In the genomic region with DNA sequence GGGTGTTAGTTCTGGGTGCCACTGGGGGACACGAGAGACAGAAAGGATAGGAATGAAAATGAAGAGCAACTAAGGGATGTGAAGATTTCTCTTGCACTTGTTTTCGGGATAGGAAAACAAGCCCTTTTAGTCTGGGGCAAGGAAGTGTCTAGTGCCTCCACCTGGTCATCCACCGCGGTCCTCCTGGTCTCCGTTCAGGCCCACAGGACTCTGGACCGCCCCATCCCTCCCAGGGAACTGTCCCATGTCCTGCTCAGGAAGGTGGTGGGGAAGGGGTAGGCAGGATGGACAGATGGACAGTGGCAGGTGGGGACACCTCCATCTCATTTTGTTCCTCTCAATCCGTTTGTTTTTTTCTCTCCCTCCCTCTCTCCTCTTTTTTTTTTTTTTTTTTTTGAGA, we compare ENCODE assay signal across 25 cellular contexts. TPM values are rescaled to one million over a fixed set of nuclear protein-coding genes. Genes with fewer than 3 reads are reported as not detected.
"Had no signal": no experiment of that assay in that cellular context is flagged by ENCODE, and none has a peak within 500 bp of the region (broad histone marks: within the 10 kb centered on the region; RNA-seq: fewer than 3 reads in every experiment).

No MANE protein-coding gene starts in this region.

- H3K27me3 ChIP-seq: esophagus squamous epithelium, gastrocnemius medialis, sigmoid colon had no signal

- ATAC-seq: activated CD4-positive, alpha-beta T cell treated with anti-CD3 and anti-CD28 coated beads for 36 hours; activated T-helper 17 cell treated with anti-CD3 and anti-CD28 coated beads, Interleukin-2, amount 50 U/mL, for 72 hours; gastrocnemius medialis; lower lobe of right lung; naive thymus-derived CD4-positive, alpha-beta T cell; stimulated activated naive CD8-positive, alpha-beta T cell treated with anti-CD3 and anti-CD28 coated beads, Interleukin-15, Interleukin-2, amounts not matched to agents 100 U/mL and 50 U/mL, for 24 hours; T-cell had no signal

- DNase-seq: activated B cell treated with CpG ODN at 0.5 μM for 24 hours; activated CD4-positive, alpha-beta T cell treated with anti-CD3 and anti-CD28 coated beads for 36 hours; activated CD4-positive, alpha-beta T cell treated with anti-CD3 and anti-CD28 coated beads, Interleukin-2, amount 50 U/mL, for 4 hours; activated CD8-positive, alpha-beta memory T cell treated with anti-CD3 and anti-CD28 coated beads for 24 hours; activated CD8-positive, alpha-beta memory T cell treated with anti-CD3 and anti-CD28 coated beads, Interleukin-2, amount 50 U/mL, for 4 hours; activated naive CD4-positive, alpha-beta T cell treated with Interleukin-2 at 50 U/mL for 16 hours; activated naive CD8-positive, alpha-beta T cell treated with anti-CD3 and anti-CD28 coated beads, Interleukin-2, amount 10 ng/mL, durations not matched to agents 7 days and 5 days; activated T-cell treated with anti-CD3 and anti-CD28 coated beads, Interleukin-2, amount 50 U/mL, for 24 hours; amygdala; cerebellar nuclear complex; cortex of kidney; endodermal cell; esophagus squamous epithelium; gastrocnemius medialis; islet precursor cell; lower lobe of right lung; mesendoderm; naive thymus-derived CD4-positive, alpha-beta T cell; sigmoid colon; stimulated activated CD4-positive, alpha-beta T cell treated with anti-CD3 and anti-CD28 coated beads, Interleukin-4, amount 100 ng/mL, for 1 hour; stimulated activated naive CD8-positive, alpha-beta T cell treated with anti-CD3 and anti-CD28 coated beads, Interleukin-15, Interleukin-2, amounts not matched to agents 100 U/mL and 50 U/mL, for 24 hours; T-cell had no signal

- H3K27ac Mint-ChIP-seq: activated B cell treated with CpG ODN at 0.5 μM for 24 hours; activated CD4-positive, alpha-beta T cell treated with anti-CD3 and anti-CD28 coated beads for 36 hours; activated naive CD8-positive, alpha-beta T cell treated with anti-CD3 and anti-CD28 coated beads, Interleukin-2, amount 10 ng/mL, durations not matched to agents 7 days and 5 days; activated T-cell treated with anti-CD3 and anti-CD28 coated beads, Interleukin-2, amount 50 U/mL, for 24 hours; activated T-helper 17 cell treated with anti-CD3 and anti-CD28 coated beads, Interleukin-2, amount 50 U/mL, for 72 hours; endodermal cell; T-cell had no signal

- H3K27ac ChIP-seq: esophagus squamous epithelium, gastrocnemius medialis, lower lobe of right lung, sigmoid colon had no signal

- H3K27me3 Mint-ChIP-seq: activated B cell treated with CpG ODN at 0.5 μM for 24 hours; activated naive CD8-positive, alpha-beta T cell treated with anti-CD3 and anti-CD28 coated beads, Interleukin-2, amount 10 ng/mL, durations not matched to agents 7 days and 5 days had no signal

- H3K4me1 ChIP-seq: gastrocnemius medialis had no signal

- H3K9me3 Mint-ChIP-seq: activated B cell treated with CpG ODN at 0.5 μM for 24 hours; activated naive CD8-positive, alpha-beta T cell treated with anti-CD3 and anti-CD28 coated beads, Interleukin-2, amount 10 ng/mL, durations not matched to agents 7 days and 5 days; activated T-cell treated with anti-CD3 and anti-CD28 coated beads, Interleukin-2, amount 50 U/mL, for 24 hours; activated T-helper 17 cell treated with anti-CD3 and anti-CD28 coated beads, Interleukin-2, amount 50 U/mL, for 72 hours; endodermal cell; neural crest cell; T-cell had no signal

- H3K9me3 ChIP-seq: esophagus squamous epithelium, gastrocnemius medialis, lower lobe of right lung, sigmoid colon had no signal

- H3K36me3 Mint-ChIP-seq: activated naive CD8-positive, alpha-beta T cell treated with anti-CD3 and anti-CD28 coated beads, Interleukin-2, amount 10 ng/mL, durations not matched to agents 7 days and 5 days; naive thymus-derived CD4-positive, alpha-beta T cell; T-cell had no signal

- H3K36me3 ChIP-seq: esophagus squamous epithelium, gastrocnemius medialis, lower lobe of right lung, sigmoid colon had no signal

- H3K4me2 ChIP-seq: smooth muscle cell had no signal

- H3K4me1 Mint-ChIP-seq: activated B cell treated with CpG ODN at 0.5 μM for 24 hours; activated CD4-positive, alpha-beta T cell treated with anti-CD3 and anti-CD28 coated beads for 36 hours; activated naive CD8-positive, alpha-beta T cell treated with anti-CD3 and anti-CD28 coated beads, Interleukin-2, amount 10 ng/mL, durations not matched to agents 7 days and 5 days; activated T-helper 17 cell treated with anti-CD3 and anti-CD28 coated beads, Interleukin-2, amount 50 U/mL, for 72 hours had no signal

- H3K4me3 Mint-ChIP-seq: activated B cell treated with CpG ODN at 0.5 μM for 24 hours; activated CD4-positive, alpha-beta T cell treated with anti-CD3 and anti-CD28 coated beads for 36 hours; activated naive CD8-positive, alpha-beta T cell treated with anti-CD3 and anti-CD28 coated beads, Interleukin-2, amount 10 ng/mL, durations not matched to agents 7 days and 5 days; activated T-cell treated with anti-CD3 and anti-CD28 coated beads, Interleukin-2, amount 50 U/mL, for 24 hours; activated T-helper 17 cell treated with anti-CD3 and anti-CD28 coated beads, Interleukin-2, amount 50 U/mL, for 72 hours; endodermal cell; naive thymus-derived CD4-positive, alpha-beta T cell; neural crest cell; T-cell had no signal

- H3K4me3 ChIP-seq: esophagus squamous epithelium, gastrocnemius medialis, lower lobe of right lung, sigmoid colon, smooth muscle cell had no signal

RNA-seq across cellular contexts. Expression of gene AGAP1, which starts 45.9 kb away (rescaled TPM):
- total RNA-seq: activated B cell treated with CpG ODN at 0.5 μM for 24 hours had no signal
- polyA plus RNA-seq: naive thymus-derived CD4-positive, alpha-beta T cell had no signal
